Comparison of ENCODE assay signal across 8 cellular contexts in the genomic region with DNA sequence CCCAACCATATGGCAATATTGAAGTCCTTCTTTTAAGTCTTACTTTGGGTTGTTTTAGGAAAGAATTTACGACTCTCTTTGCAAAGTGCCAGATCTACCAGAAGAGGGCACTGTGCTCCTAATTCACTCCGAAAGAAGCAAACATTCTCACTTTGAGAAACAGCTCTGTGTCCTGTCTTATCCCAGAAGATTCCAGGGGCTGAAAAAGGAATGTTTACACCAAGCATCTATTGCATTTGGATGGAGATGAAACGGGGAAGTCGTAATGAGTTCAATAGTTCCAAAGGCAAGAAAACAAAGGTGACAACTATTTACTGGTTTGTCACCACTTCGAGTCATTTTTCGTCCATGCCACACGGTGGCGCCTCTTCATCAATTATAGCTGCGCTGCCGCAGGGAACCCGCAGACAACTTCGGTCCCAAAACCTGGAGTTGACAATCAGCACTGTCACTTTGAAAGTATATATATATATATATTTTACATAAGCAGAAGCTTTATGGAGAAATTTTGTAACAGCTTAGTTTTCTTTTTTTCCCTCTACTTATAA.
DNase-seq lines count a peak whose midpoint lies in the region; ATAC-seq lines count a peak whose summit lies in the region.

No MANE protein-coding gene starts in this region.

- H3K4me3 Mint-ChIP-seq in activated T-cell treated with anti-CD3 and anti-CD28 coated beads, Interleukin-2, amount 50 U/mL, for 4 hours: peak overlapping the region; percentile 80
- H3K4me3 Mint-ChIP-seq in naive B cell: peak overlapping the region; percentile 46 to 94 (median 83)

- H3K9me3 Mint-ChIP-seq in activated T-cell treated with anti-CD3 and anti-CD28 coated beads, Interleukin-2, amount 50 U/mL, for 4 hours: peaks cover 4% of the 10 kb centered on the region
- H3K9me3 Mint-ChIP-seq in naive B cell: no peaks in the 10 kb centered on the region

- peak; percentile 70 for DNase-seq in DMS114 treated with DMSO at 0.1 percent for 48 hours (lab: John Stamatoyannopoulos, UW; ENCODE audit: unreplicated experiment)
- DNase-seq in OCI-M1 (lab: John Stamatoyannopoulos, UW): peak; percentile 92
- peak; percentile 57 for DNase-seq in activated T-cell treated with anti-CD3 and anti-CD28 coated beads, Interleukin-2, amount 50 U/mL, for 4 hours
- DNase-seq in fibroblast of gingiva (ENCODE audit: low read depth): peak; percentile 55
- peak; percentile 77 for DNase-seq in naive B cell
- DNase-seq in stimulated activated CD8-positive, alpha-beta memory T cell treated with anti-CD3 and anti-CD28 coated beads, Interleukin-7, amount 100 ng/mL, for 48 hours (ENCODE audit: extremely low read depth in 1 of 2, low read depth in 1 of 2): peak; percentile 17 to 37

- no peaks in the 10 kb centered on the region for H3K27me3 ChIP-seq in HUES6 (ENCODE audit: control insufficient read depth, insufficient read depth, low read length)

- H3K4me3 ChIP-seq in HUES6 (ENCODE audit: low read depth, low read length): peak overlapping the region; percentile 55

- H3K4me1 Mint-ChIP-seq in activated T-cell treated with anti-CD3 and anti-CD28 coated beads, Interleukin-2, amount 50 U/mL, for 4 hours (ENCODE audit: low read depth): no peaks in the 10 kb centered on the region
- peaks cover 0 to 5% (median 0%) of the 10 kb centered on the region in 3 donors for H3K4me1 Mint-ChIP-seq in naive B cell

- H3K4me1 ChIP-seq in HUES6 (ENCODE audit: control insufficient read depth, insufficient read depth, low read length): no peaks in the 10 kb centered on the region

- H3K36me3 ChIP-seq in HUES6 (ENCODE audit: control insufficient read depth, insufficient read depth, low read length): no peaks in the 10 kb centered on the region

- ATAC-seq in GM21515 (IDR thresholded peaks at IDR 0.05; ENCODE audit: unreplicated experiment): peak; percentile 90
- ATAC-seq in activated T-cell treated with anti-CD3 and anti-CD28 coated beads, Interleukin-2, amount 50 U/mL, for 4 hours: peak; percentile 82 to 84
- ATAC-seq in naive B cell (ENCODE audit: low read depth in 2 of 2): peak; percentile 86 to 95

- H3K9me3 ChIP-seq in HUES6 (ENCODE audit: control insufficient read depth, insufficient read depth, low read depth, low read length): no peaks in the 10 kb centered on the region

- peaks cover 25% of the 10 kb centered on the region for H3K27me3 Mint-ChIP-seq in activated T-cell treated with anti-CD3 and anti-CD28 coated beads, Interleukin-2, amount 50 U/mL, for 4 hours (ENCODE audit: low read depth)
- H3K27me3 Mint-ChIP-seq in naive B cell: peaks cover 5 to 12% (median 11%) of the 10 kb centered on the region in 3 donors

- no peaks in the 10 kb centered on the region for H3K36me3 Mint-ChIP-seq in activated T-cell treated with anti-CD3 and anti-CD28 coated beads, Interleukin-2, amount 50 U/mL, for 4 hours (ENCODE audit: insufficient read depth)
- no peaks in the 10 kb centered on the region for H3K36me3 Mint-ChIP-seq in naive B cell

- H3K27ac ChIP-seq in HUES6 (ENCODE audit: low read depth, low read length): no peak overlapping the region

- H3K9ac ChIP-seq in HUES6 (ENCODE audit: low read length): peak overlapping the region; percentile 22

- peak overlapping the region in 2 of 6 donors; percentile 11 to 93 for H3K27ac Mint-ChIP-seq in naive B cell

Comparison
In these comparisons a context has a peak if more than half of its experiments do, and no peak if none do; other contexts are left out.
1. DNase-seq: peak in every context shown above with its lines; median percentile 92 in OCI-M1; 77 in naive B cell; 70 in DMS114 treated with DMSO at 0.1 percent for 48 hours; 57 in activated T-cell treated with anti-CD3 and anti-CD28 coated beads, Interleukin-2, amount 50 U/mL, for 4 hours; 55 in fibroblast of gingiva; 27 in stimulated activated CD8-positive, alpha-beta memory T cell treated with anti-CD3 and anti-CD28 coated beads, Interleukin-7, amount 100 ng/mL, for 48 hours.